ENCODE assay signal across 8 cellular contexts in genomic region chr5:56011835-56012234, GRCh38. TPM values are rescaled to one million over a fixed set of nuclear protein-coding genes. Genes with fewer than 3 reads are reported as not detected.
DNase-seq lines count a peak whose midpoint lies in the region; ATAC-seq and TF ChIP-seq lines count a peak whose summit lies in the region.

No MANE protein-coding gene starts in this region.

- ATAC-seq in HG03097 (IDR thresholded peaks at IDR 0.05; ENCODE audit: low FRiP score, unreplicated experiment) (peak; percentile 27), mucosa of descending colon (peak; percentile 14), GM18520 (IDR thresholded peaks at IDR 0.05; ENCODE audit: unreplicated experiment) (no peak)

- intact Hi-C loops in CD4-positive, alpha-beta memory T cell (cut with micrococcal nuclease): loop anchor here (1.0 to 2.0 kb wide), 2 partner anchors 18 to 39 kb away; partner anchors contain the start of gene IL6ST
- intact Hi-C loops in adrenal gland (cut with DNase I): loop anchor here in 1 of 2 donors (10.0 kb wide), 1 partner anchor 63 kb away; no protein-coding TSS in a partner anchor
- intact Hi-C loops in mucosa of descending colon (cut with DNase I, micrococcal nuclease): no loop called here

- H3K4me1 ChIP-seq in CD4-positive, alpha-beta memory T cell (ENCODE audit: insufficient read depth, low read length): peaks cover 31% of the 10 kb centered on the region
- H3K4me1 ChIP-seq in adrenal gland (replicated peaks in 1 of 2) (peaks cover 0 to 10% of the 10 kb centered on the region in 2 donors), mucosa of descending colon (ENCODE audit: low read depth) (no peaks in the 10 kb centered on the region)

- no peaks in the 10 kb centered on the region for H3K36me3 ChIP-seq in CD4-positive, alpha-beta memory T cell (ENCODE audit: insufficient read depth, low read length)
- no peaks in the 10 kb centered on the region for H3K36me3 ChIP-seq in adrenal gland (replicated peaks in 1 of 2)
- H3K36me3 ChIP-seq in mucosa of descending colon (ENCODE audit: low read depth): no peaks in the 10 kb centered on the region

- no peak for TF ChIP-seq POLR2A in adrenal gland (IDR thresholded peaks at IDR 0.05)

- H3K27me3 Mint-ChIP-seq in CD4-positive, alpha-beta memory T cell: no peaks in the 10 kb centered on the region

- CTCF ChIA-PET in CD4-positive, alpha-beta memory T cell (lab: Charles Lee; ENCODE audit: partially characterized antibody): interaction anchor here (1.3 to 2.6 kb wide), 5 partner anchors 9 to 190 kb away, joined by 3 to 9 read pairs (median 4); no protein-coding TSS in a partner anchor

- peak overlapping the region; percentile 8 to 82 (median 57) for H3K4me3 Mint-ChIP-seq in CD4-positive, alpha-beta memory T cell

- peak overlapping the region; percentile 73 to 85 (median 83) for H3K27ac Mint-ChIP-seq in CD4-positive, alpha-beta memory T cell

- peak overlapping the region in 1 of 2 donors; percentile 20 for H3K4me3 ChIP-seq in CD4-positive, alpha-beta memory T cell (ENCODE audit: low read length in 2 of 2)
- H3K4me3 ChIP-seq in adrenal gland (no peak overlapping the region), mucosa of descending colon (no peak overlapping the region)

- no peak for TF ChIP-seq CTCF in adrenal gland (IDR thresholded peaks at IDR 0.05)
- no peak for TF ChIP-seq CTCF in mucosa of descending colon (IDR thresholded peaks at IDR 0.05)

- WGBS in adrenal gland, 4 donors: 39 to 59% (median 53%) methylated on average over 3 of the region's 3 CpGs

- POLR2A ChIA-PET in CD4-positive, alpha-beta memory T cell (lab: Charles Lee; ENCODE audit: partially characterized antibody): interaction anchor here (1.0 to 3.1 kb wide), 18 partner anchors 9 to 141 kb away, joined by 3 to 58 read pairs (median 6); partner anchors contain the start of gene IL6ST

- peaks cover 25 to 51% (median 31%) of the 10 kb centered on the region in 4 donors for H3K4me1 Mint-ChIP-seq in CD4-positive, alpha-beta memory T cell

- H3K27ac ChIP-seq in CD4-positive, alpha-beta memory T cell (ENCODE audit: low read depth, low read length): peak overlapping the region; percentile 12
- H3K27ac ChIP-seq in adrenal gland: peak overlapping the region in 2 of 5 donors; percentile 55 to 63

- no peaks in the 10 kb centered on the region for H3K36me3 Mint-ChIP-seq in CD4-positive, alpha-beta memory T cell

- no peaks in the 10 kb centered on the region for H3K27me3 ChIP-seq in CD4-positive, alpha-beta memory T cell (ENCODE audit: insufficient read depth, low read length)
- no peaks in the 10 kb centered on the region for H3K27me3 ChIP-seq in adrenal gland

- peaks cover 0 to 3% (median 0%) of the 10 kb centered on the region in 8 donors for H3K9me3 Mint-ChIP-seq in CD4-positive, alpha-beta memory T cell

- no peaks in the 10 kb centered on the region for H3K9me3 ChIP-seq in CD4-positive, alpha-beta memory T cell (ENCODE audit: control insufficient read depth in 1 of 2, low read length in 2 of 2)
- no peaks in the 10 kb centered on the region for H3K9me3 ChIP-seq in adrenal gland (replicated peaks in 1 of 3)
- H3K9me3 ChIP-seq in mucosa of descending colon: no peaks in the 10 kb centered on the region

- no peak for DNase-seq in CD4-positive, alpha-beta memory T cell
- DNase-seq in adrenal gland (peak in 5 of 7 donors; percentile 35 to 49 (median 39)), mucosa of descending colon (no peak), HK-2 (ENCODE audit: unreplicated experiment) (no peak), iPS-NIHi11 (ENCODE audit: low spot score) (no peak), NCI-H2171 (lab: John Stamatoyannopoulos, UW) (no peak)

RNA-seq across cellular contexts. Expression of gene IL6ST, which starts 17.1 kb away (rescaled TPM):
- total RNA-seq in CD4-positive, alpha-beta memory T cell: 100 to 1,000 TPM; 176 to 180 TPM
- 10 to 100 TPM; 26.3 to 42.8 TPM for polyA plus RNA-seq in CD4-positive, alpha-beta memory T cell
- total RNA-seq in adrenal gland: 100 to 1,000 TPM; 270 to 659 (median 397) TPM
- 100 to 1,000 TPM in 1 of 3 donors, 10 to 100 TPM in 2; 39.0 to 162 (median 49.3) TPM for polyA plus RNA-seq in adrenal gland
- 100 to 1,000 TPM in 2 of 3 donors, 10 to 100 TPM in 1; 78.0 to 209 (median 126) TPM for total RNA-seq in mucosa of descending colon

Comparison
In these comparisons a context has a peak if more than half of its experiments do, and no peak if none do; other contexts are left out.
1. DNase-seq: peak in adrenal gland (5 of 7); none in CD4-positive, alpha-beta memory T cell (0 of 5), mucosa of descending colon (0 of 3), HK-2 (single experiment), iPS-NIHi11 (single experiment) and NCI-H2171 (single experiment).